ENCODE assay signal across 8 cellular contexts in genomic region chr5:65213921-65214525, GRCh38.
DNase-seq lines count a peak whose midpoint lies in the region; ATAC-seq, FAIRE-seq and TF ChIP-seq lines count a peak whose summit lies in the region.

No MANE protein-coding gene starts in this region.

- no peak overlapping the region for H4K5ac ChIP-seq in H1 (ENCODE audit: insufficient read length, low read depth, low read length)

- H3K9ac ChIP-seq in H1 (replicated peaks in 1 of 4; ENCODE audit: extremely low read depth in 1 of 4, low read depth in 3 of 4, low read length in 3 of 4) = no peak overlapping the region

- H2AFZ ChIP-seq in H1 (ENCODE audit: low read length) = no peak overlapping the region

- DNase-seq in NCI-H146 treated with DMSO at 0.1 percent for 48 hours (lab: John Stamatoyannopoulos, UW; ENCODE audit: unreplicated experiment) = peak; percentile 20
- peak in 1 of 2 experiments; percentile 13 for DNase-seq in H1 (ENCODE audit: low read depth in 1 of 2, low spot score in 2 of 2)
- DNase-seq in pancreas = peak in 1 of 6 donors; percentile 7
- DNase-seq in NCI-H1694 (lab: John Stamatoyannopoulos, UW) = no peak
- no peak for DNase-seq in activated CD4-positive, alpha-beta T cell treated with anti-CD3 and anti-CD28 coated beads for 48 hours
- no peak for DNase-seq in activated CD4-positive, alpha-beta T cell treated with anti-CD3 and anti-CD28 coated beads for 4 hours

- H3K9me3 ChIP-seq in H1 (ENCODE audit: insufficient read depth in 2 of 2, low read depth in 1 of 2, low read length in 1 of 2) (no peaks in the 10 kb centered on the region), pancreas (no peaks in the 10 kb centered on the region)

- ATAC-seq in pancreas (peak in 3 of 4 donors; percentile 29 to 65 (median 54)), GM21447 (IDR thresholded peaks at IDR 0.05; ENCODE audit: unreplicated experiment) (no peak)

- no peak overlapping the region for H2BK120ac ChIP-seq in H1 (replicated peaks; ENCODE audit: low read depth, low read length)

- peak; percentile 57 to 75 for TF ChIP-seq RAD21 in H1 (IDR thresholded peaks at IDR 0.05 in 1 of 2, conservative IDR thresholded peaks at IDR 0.05 in 1 of 2; ENCODE audit: low read depth in 2 of 2, low read length in 2 of 2)

- no peak overlapping the region for H2BK15ac ChIP-seq in H1 (ENCODE audit: low read length)

- H2BK12ac ChIP-seq in H1 (ENCODE audit: low read depth, low read length) = no peak overlapping the region; the same call in 1 of the 2 replicates

- no peaks in the 10 kb centered on the region for H3K36me3 ChIP-seq in H1 (ENCODE audit: control insufficient read depth in 2 of 4, insufficient read depth in 4 of 4, low read length in 3 of 4)
- no peaks in the 10 kb centered on the region for H3K36me3 ChIP-seq in pancreas

- H3K18ac ChIP-seq in H1 (ENCODE audit: extremely low read depth, low read length) = no peak overlapping the region

- no peak overlapping the region for H4K8ac ChIP-seq in H1 (ENCODE audit: extremely low read depth, insufficient read depth, low read length)

- TF ChIP-seq CTCF in GM12872 (IDR thresholded peaks at IDR 0.05; ENCODE audit: insufficient read depth, low read depth, low read length) (peak; percentile 49; the same call in 2 of the 3 replicates), H1 (IDR thresholded peaks at IDR 0.05; ENCODE audit: control extremely low read depth in 1 of 3, insufficient read depth in 1 of 3, low read depth in 1 of 3, low read length in 3 of 3) (peak; percentile 48 to 83 (median 60)), pancreas (IDR thresholded peaks at IDR 0.05) (peak in 2 of 4 donors; percentile 17 to 25)

- no peak for TF ChIP-seq EP300 in H1 (IDR thresholded peaks at IDR 0.05; ENCODE audit: borderline replicate concordance in 1 of 2, low read depth in 2 of 2, low read length in 2 of 2)

- no peaks in the 10 kb centered on the region for H4K20me1 ChIP-seq in H1 (replicated peaks in 1 of 2; ENCODE audit: control insufficient read depth in 1 of 2, insufficient read depth in 2 of 2, low read length in 2 of 2)

- POLR2A ChIA-PET in H1 (lab: Charles Lee; ENCODE audit: partially characterized antibody) = no interaction called here

- H3K4me1 ChIP-seq in H1 (replicated peaks in 1 of 4; ENCODE audit: control insufficient read depth in 3 of 4, insufficient read depth in 4 of 4, low read length in 3 of 4) (no peaks in the 10 kb centered on the region), pancreas (no peaks in the 10 kb centered on the region)

- intact Hi-C loops in pancreas (cut with DNase I) = no loop called here

- H3K27me3 ChIP-seq in H1 (replicated peaks in 1 of 4; ENCODE audit: control insufficient read depth in 3 of 4, extremely low read depth in 1 of 4, insufficient read depth in 3 of 4, low read length in 3 of 4) (no peaks in the 10 kb centered on the region), pancreas (no peaks in the 10 kb centered on the region)

- no peak overlapping the region for H3K14ac ChIP-seq in H1 (ENCODE audit: insufficient read length)

- no peak overlapping the region for H2BK20ac ChIP-seq in H1 (ENCODE audit: low read length)

- H3K27ac ChIP-seq in H1 (ENCODE audit: low read depth, low read length) = no peak overlapping the region
- H3K27ac ChIP-seq in pancreas = no peak overlapping the region

- H3K4me2 ChIP-seq in H1 (ENCODE audit: insufficient read depth in 1 of 2, low read depth in 2 of 2, low read length in 2 of 2) = no peak overlapping the region

- H3K79me1 ChIP-seq in H1 (ENCODE audit: low read depth, low read length) = no peaks in the 10 kb centered on the region

- no peak overlapping the region for H2BK5ac ChIP-seq in H1 (ENCODE audit: low read depth, low read length)

- CTCF ChIA-PET in H1 (lab: Charles Lee; ENCODE audit: partially characterized antibody) = interaction anchor here (0.6 to 1.7 kb wide), 10 partner anchors 9 to 328 kb away, joined by 3 to 9 read pairs (median 3); no protein-coding TSS in a partner anchor

- H3K23ac ChIP-seq in H1 (ENCODE audit: insufficient read length) = no peak overlapping the region

- H3K56ac ChIP-seq in H1 (replicated peaks; ENCODE audit: insufficient read length, low read depth, low read length) = no peak overlapping the region

- no peak overlapping the region for H2AK5ac ChIP-seq in H1 (ENCODE audit: low read depth, low read length)

- H3K4ac ChIP-seq in H1 (replicated peaks; ENCODE audit: insufficient read length, low read depth, low read length) = no peak overlapping the region

- FAIRE-seq in H1 (lab: Jason Lieb, UNC) = peak; percentile 81
- no peak for FAIRE-seq in pancreas (lab: Jason Lieb, UNC)

- H3K4me3 ChIP-seq in H1 (ENCODE audit: extremely low read depth in 1 of 4, insufficient read depth in 2 of 4, low read depth in 3 of 4, low read length in 4 of 4) (no peak overlapping the region), pancreas (no peak overlapping the region)

- H4K91ac ChIP-seq in H1 (replicated peaks; ENCODE audit: insufficient read length, low read length) = no peak overlapping the region

- no peaks in the 10 kb centered on the region for H3K23me2 ChIP-seq in H1 (ENCODE audit: low read depth, low read length)

- WGBS in H1 (ENCODE audit: extremely low coverage in 1 of 2, insufficient coverage in 1 of 2, insufficient read length in 1 of 2, insufficient replicate concordance in 2 of 2, low coverage in 1 of 2, low lambda C conversion rate in 2 of 2, missing lambda C conversion rate in 1 of 2), 2 experiments = 79% methylated on average over 6 of the region's 6 CpGs; no CpG with 5 or more reads in 1 of the 2 experiments
- 59 to 66% methylated on average over 6 of the region's 6 CpGs for WGBS in pancreas, 2 donors

- TF ChIP-seq POLR2A in H1 (IDR thresholded peaks at IDR 0.05; ENCODE audit: control extremely low read depth in 1 of 2, low read depth in 2 of 2, low read length in 2 of 2) = no peak

- H3K79me2 ChIP-seq in H1 (ENCODE audit: control insufficient read depth in 1 of 2, insufficient read depth in 2 of 2, low read length in 2 of 2) = no peaks in the 10 kb centered on the region

TF ChIP-seq in H1, 55 proteins besides CTCF, POLR2A, EP300 and RAD21 (continues in another document):
- TF ChIP-seq HDAC6 (IDR thresholded peaks at IDR 0.05; ENCODE audit: low read depth, low read length) (no peak), EGR1 (IDR thresholded peaks at IDR 0.05; ENCODE audit: borderline replicate concordance, low read depth, low read length) (no peak), TBP (IDR thresholded peaks at IDR 0.05; ENCODE audit: low read depth, low read length) (no peak)
